Comparison of ENCODE assay signal across 17 cellular contexts in the genomic region with DNA sequence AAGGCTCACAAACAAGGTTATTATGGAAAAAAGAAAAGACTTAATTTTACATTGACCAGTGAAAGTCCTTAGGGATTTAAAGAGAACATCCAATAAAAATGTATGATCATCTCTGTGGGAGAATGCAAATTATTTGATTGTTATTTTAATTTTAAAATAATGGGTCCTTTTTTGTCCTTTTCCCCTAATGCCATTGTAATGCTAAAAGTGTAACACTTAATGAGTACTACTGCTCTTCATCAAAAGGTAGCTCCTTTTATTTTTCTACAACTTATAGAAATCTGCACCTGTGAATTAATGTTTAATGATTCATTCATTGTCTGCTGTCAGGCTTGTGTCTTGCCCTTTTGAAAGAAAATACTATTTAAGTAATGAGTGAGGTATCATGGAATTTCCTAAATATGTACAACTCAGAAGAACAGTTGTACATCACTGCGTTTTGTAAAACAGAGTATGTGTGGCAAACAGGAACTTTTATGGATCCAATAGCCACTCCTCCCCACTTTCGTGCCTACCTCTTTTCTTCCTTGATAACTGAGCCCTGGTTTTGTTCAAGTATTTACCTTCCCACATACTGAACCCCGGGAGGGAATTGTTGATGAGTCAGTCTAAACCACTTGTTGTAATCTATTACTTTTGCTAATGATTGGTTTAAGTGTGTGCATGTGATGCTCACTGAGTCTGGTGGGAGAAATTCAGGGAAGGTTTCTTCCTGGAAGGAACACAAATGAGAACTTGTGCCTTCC. TPM values are rescaled to one million over a fixed set of nuclear protein-coding genes. Genes with fewer than 3 reads are reported as not detected.
A peak's percentile ranks its signal among the peaks of the same experiment; 100 is the strongest.
DNase-seq lines count a peak whose midpoint lies in the region; ATAC-seq and TF ChIP-seq lines count a peak whose summit lies in the region.
"Had no signal": no experiment of that assay in that cellular context is flagged by ENCODE, and none has a peak within 500 bp of the region (broad histone marks: within the 10 kb centered on the region; RNA-seq: fewer than 3 reads in every experiment).

No MANE protein-coding gene starts in this region.

- H3K27ac Mint-ChIP-seq in stimulated activated memory B cell treated with anti-CD40 and anti-IgM and Interleukin-4, amounts not matched to agents 10 μg/mL and 1 μg/mL and 100 μg/mL, for 72 hours, result no peak overlapping the region
- H3K27ac Mint-ChIP-seq: dendritic cell treated with granulocyte-macrophage colony-stimulating factor and Interleukin-4, amounts not matched to agents 40 ng/mL and 50 ng/mL, for 4 days had no signal

- no peak overlapping the region for H3K4me3 Mint-ChIP-seq in stimulated activated memory B cell treated with anti-CD40 and anti-IgM and Interleukin-4, amounts not matched to agents 10 μg/mL and 1 μg/mL and 100 μg/mL, for 72 hours
- H3K4me3 Mint-ChIP-seq: dendritic cell treated with granulocyte-macrophage colony-stimulating factor and Interleukin-4, amounts not matched to agents 40 ng/mL and 50 ng/mL, for 4 days; neural crest cell had no signal

- H3K4me3 ChIP-seq in astrocyte of the spinal cord (ENCODE audit: low read depth, low read length), result no peak overlapping the region
- H3K4me3 ChIP-seq: BLaER1, smooth muscle cell, suprapubic skin had no signal

- no peaks in the 10 kb centered on the region for H3K27me3 Mint-ChIP-seq in stimulated activated memory B cell treated with anti-CD40 and anti-IgM and Interleukin-4, amounts not matched to agents 10 μg/mL and 1 μg/mL and 100 μg/mL, for 72 hours

- DNase-seq in H4 (ENCODE audit: low spot score), result peak; percentile 41
- DNase-seq in NCI-H226, result peak; percentile 83
- peak; percentile 78 for DNase-seq in astrocyte of the spinal cord (ENCODE audit: low read depth, low spot score)
- DNase-seq in kidney glomerular epithelial cell (lab: John Stamatoyannopoulos, UW), result peak; percentile 98
- no peak for DNase-seq in amygdala (lab: John Stamatoyannopoulos, UW)
- no peak for DNase-seq in activated CD4-positive, alpha-beta T cell treated with anti-CD3 and anti-CD28 coated beads for 1 hour
- no peak for DNase-seq in posterior cingulate gyrus
- DNase-seq: foreskin melanocyte, KG1, left colon, NCI-H2107 had no signal

- intact Hi-C loops in posterior cingulate gyrus (cut with DNase I), result no loop called here

- no peaks in the 10 kb centered on the region for H3K36me3 Mint-ChIP-seq in stimulated activated memory B cell treated with anti-CD40 and anti-IgM and Interleukin-4, amounts not matched to agents 10 μg/mL and 1 μg/mL and 100 μg/mL, for 72 hours

- no peak for TF ChIP-seq CTCF in astrocyte of the spinal cord (IDR thresholded peaks at IDR 0.05; ENCODE audit: low read depth, low read length)

- no peaks in the 10 kb centered on the region for H3K4me1 Mint-ChIP-seq in stimulated activated memory B cell treated with anti-CD40 and anti-IgM and Interleukin-4, amounts not matched to agents 10 μg/mL and 1 μg/mL and 100 μg/mL, for 72 hours
- H3K4me1 Mint-ChIP-seq: neural crest cell had no signal

- ATAC-seq in stimulated activated memory B cell treated with anti-CD40 and anti-IgM and Interleukin-4, amounts not matched to agents 10 μg/mL and 1 μg/mL and 100 μg/mL, for 72 hours, result no peak
- ATAC-seq: left colon had no signal

- no peaks in the 10 kb centered on the region for H3K9me3 Mint-ChIP-seq in stimulated activated memory B cell treated with anti-CD40 and anti-IgM and Interleukin-4, amounts not matched to agents 10 μg/mL and 1 μg/mL and 100 μg/mL, for 72 hours
- H3K9me3 Mint-ChIP-seq: dendritic cell treated with granulocyte-macrophage colony-stimulating factor and Interleukin-4, amounts not matched to agents 40 ng/mL and 50 ng/mL, for 4 days; neural crest cell had no signal

- in situ Hi-C loops in astrocyte of the spinal cord (cut with HindIII; ENCODE audit: low sequenced_read_pairs), result no loop called here

RNA-seq across cellular contexts. Expression of a gene that starts 19.9 kb away (rescaled TPM):
- 34.9 and 36.2 TPM in 2 replicates for total RNA-seq in H4 (2014; rRNA removed; shearing (Covaris generic))

Comparison
In these comparisons a context has a peak if more than half of its experiments do, and no peak if none do; other contexts are left out.
1. DNase-seq: peak in H4 (single experiment), NCI-H226 (single experiment), astrocyte of the spinal cord (single experiment) and kidney glomerular epithelial cell (single experiment); none in amygdala (0 of 56), activated CD4-positive, alpha-beta T cell treated with anti-CD3 and anti-CD28 coated beads for 1 hour (single experiment) and posterior cingulate gyrus (0 of 10).